Comparison of ENCODE assay signal across 9 cellular contexts in the genomic region with DNA sequence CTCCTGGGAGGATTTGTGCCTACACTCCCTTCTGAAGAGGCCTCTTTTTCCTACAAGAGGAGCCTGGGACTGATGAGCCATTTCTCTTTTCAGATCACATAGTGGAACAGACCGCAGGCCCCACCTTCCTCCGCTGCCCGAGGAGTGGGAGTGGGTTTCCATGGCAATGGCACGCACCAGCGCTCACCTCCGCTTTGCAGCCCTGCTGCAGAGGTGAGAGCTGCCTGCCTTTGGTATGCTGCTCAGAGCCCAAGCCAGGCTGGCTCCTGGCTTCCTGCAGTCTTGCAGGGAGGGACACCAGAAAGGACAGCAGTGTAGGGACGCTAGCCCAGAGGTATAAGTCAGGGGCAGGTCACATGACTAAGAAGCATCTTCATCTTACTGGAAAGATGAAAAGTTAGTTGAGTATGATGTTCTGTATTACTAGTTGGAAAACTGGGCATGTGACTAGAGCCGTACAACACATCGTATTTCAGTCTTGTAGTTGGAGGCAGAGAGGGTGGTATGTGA. TPM values are rescaled to one million over a fixed set of nuclear protein-coding genes. Genes with fewer than 3 reads are reported as not detected.
DNase-seq lines count a peak whose midpoint lies in the region; ATAC-seq and TF ChIP-seq lines count a peak whose summit lies in the region.
"Had no signal": no experiment of that assay in that cellular context is flagged by ENCODE, and none has a peak within 500 bp of the region (broad histone marks: within the 10 kb centered on the region; RNA-seq: fewer than 3 reads in every experiment).

No MANE protein-coding gene starts in this region.

- no peaks in the 10 kb centered on the region for H3K79me2 ChIP-seq in hepatocyte
- no peaks in the 10 kb centered on the region for H3K79me2 ChIP-seq in GM23248 (ENCODE audit: insufficient read depth)

- H2AFZ ChIP-seq in hepatocyte (no peak overlapping the region), GM23248 (no peak overlapping the region)

- H3F3A ChIP-seq in GM23248 (ENCODE audit: insufficient read depth): no peaks in the 10 kb centered on the region

- no peaks in the 10 kb centered on the region for H3K36me3 ChIP-seq in hepatocyte (replicated peaks; ENCODE audit: insufficient read depth, low read depth)
- no peaks in the 10 kb centered on the region for H3K36me3 ChIP-seq in GM23248 (ENCODE audit: low read depth)
- H3K36me3 ChIP-seq in SJCRH30: peaks cover 5% of the 10 kb centered on the region; the same call in 1 of the 2 replicates

- no peak overlapping the region for H3K27ac ChIP-seq in hepatocyte
- no peak overlapping the region for H3K27ac ChIP-seq in GM23248
- H3K27ac ChIP-seq in SJCRH30: no peak overlapping the region

- 50% methylated on average over 9 of the region's 9 CpGs for WGBS in hepatocyte (ENCODE audit: low lambda C conversion rate, missing lambda C conversion rate)
- WGBS in GM23248 (ENCODE audit: low coverage in 1 of 2, low lambda C conversion rate in 2 of 2, missing lambda C conversion rate in 2 of 2), 2 experiments: 55 to 69% methylated on average over 9 of the region's 9 CpGs

- no peak for TF ChIP-seq CTCF in hepatocyte (IDR thresholded peaks at IDR 0.05; ENCODE audit: poor library complexity)

- in situ Hi-C loops in GM23248 (cut with MboI): no loop called here

- H3K9me3 ChIP-seq in hepatocyte (ENCODE audit: low read depth) (no peaks in the 10 kb centered on the region), GM23248 (ENCODE audit: low read depth) (no peaks in the 10 kb centered on the region), SJCRH30 (replicated peaks) (no peaks in the 10 kb centered on the region; the same call in 1 of the 2 replicates)

- H3K4me2 ChIP-seq in hepatocyte (no peak overlapping the region), GM23248 (ENCODE audit: unreplicated experiment) (no peak overlapping the region)

- H3K4me3 ChIP-seq in hepatocyte (no peak overlapping the region), GM23248 (no peak overlapping the region), SJCRH30 (no peak overlapping the region)

- ATAC-seq in HG02938 (IDR thresholded peaks at IDR 0.05; ENCODE audit: unreplicated experiment): peak; percentile 57

- peak; percentile 39 for DNase-seq in activated naive CD4-positive, alpha-beta T cell treated with Interleukin-2 at 50 U/mL for 16 hours
- DNase-seq in activated naive CD4-positive, alpha-beta T cell treated with anti-CD3 and anti-CD28 coated beads, Interleukin-2, amount 50 U/mL, for 16 hours: no peak
- DNase-seq in NCI-H2107 (lab: John Stamatoyannopoulos, UW) (peak; percentile 15), hepatocyte (ENCODE audit: low spot score) (peak; percentile 64), GM23248 (no peak), NCI-H2196 (lab: John Stamatoyannopoulos, UW; ENCODE audit: unreplicated experiment) (no peak), SJCRH30 (no peak)
- DNase-seq: left cardiac atrium had no signal

- H3K4me1 ChIP-seq in hepatocyte (ENCODE audit: insufficient read depth) (no peaks in the 10 kb centered on the region), GM23248 (ENCODE audit: insufficient read depth) (peaks cover 7% of the 10 kb centered on the region), SJCRH30 (peaks cover 2% of the 10 kb centered on the region; the same call in 1 of the 2 replicates)

- H3K27me3 ChIP-seq in hepatocyte: no peaks in the 10 kb centered on the region
- H3K27me3 ChIP-seq in GM23248 (replicated peaks; ENCODE audit: insufficient read depth): peaks cover 8% of the 10 kb centered on the region; the same call in 1 of the 2 replicates
- no peaks in the 10 kb centered on the region for H3K27me3 ChIP-seq in SJCRH30

- H4K20me1 ChIP-seq in hepatocyte (ENCODE audit: insufficient read depth, poor library complexity, severe bottlenecking): no peaks in the 10 kb centered on the region
- no peaks in the 10 kb centered on the region for H4K20me1 ChIP-seq in GM23248 (ENCODE audit: insufficient read depth)

- no peaks in the 10 kb centered on the region for H3K9me2 ChIP-seq in hepatocyte (replicated peaks; ENCODE audit: insufficient read depth)
- H3K9me2 ChIP-seq in GM23248 (ENCODE audit: insufficient read depth): no peaks in the 10 kb centered on the region

- H3K9ac ChIP-seq in GM23248: no peak overlapping the region

RNA-seq across cellular contexts. Expression of gene PTTG1, which starts 12.4 kb away (rescaled TPM):
- 18.8 and 24.9 TPM in 2 replicates for total RNA-seq in hepatocyte
- polyA plus RNA-seq in hepatocyte (37.0 and 49.2 TPM in 2 replicates), GM23248 (2016; fragmentation: Nextera tagmentation; extraction: Ambion mirVana) (94.9 and 96.0 TPM in 2 replicates)
- 22.8 and 49.0 TPM in 2 replicates for total RNA-seq in GM23248 (2014; rRNA removed; shearing (Covaris generic))
- 383 and 394 TPM in 2 replicates for total RNA-seq in SJCRH30 (2014; rRNA removed; shearing (Covaris generic))

RNA-seq across cellular contexts. Expression of gene SLU7, which starts 15.2 kb away (rescaled TPM):
- 39.9 and 62.5 TPM in 2 replicates for total RNA-seq in hepatocyte
- polyA plus RNA-seq in hepatocyte (41.5 and 45.0 TPM in 2 replicates), GM23248 (2016; fragmentation: Nextera tagmentation; extraction: Ambion mirVana) (54.3 and 66.3 TPM in 2 replicates)
- 32.1 and 52.2 TPM in 2 replicates for total RNA-seq in GM23248 (2014; rRNA removed; shearing (Covaris generic))
- 38.1 and 45.7 TPM in 2 replicates for total RNA-seq in SJCRH30 (2014; rRNA removed; shearing (Covaris generic))

RNA-seq across cellular contexts. Expression of gene FAM200C, which starts 34.2 kb away (rescaled TPM):
- total RNA-seq in hepatocyte: 4.7 and 5.3 TPM in 2 replicates
- polyA plus RNA-seq in hepatocyte (1.4 and 3.0 TPM in 2 replicates), GM23248 (2016; fragmentation: Nextera tagmentation; extraction: Ambion mirVana) (3.6 and 3.9 TPM in 2 replicates)
- total RNA-seq in GM23248 (2014; rRNA removed; shearing (Covaris generic)): 2.8 and 7.1 TPM in 2 replicates
- total RNA-seq in SJCRH30 (2014; rRNA removed; shearing (Covaris generic)): 10.3 and 10.4 TPM in 2 replicates

Comparison
In these comparisons a context has a peak if more than half of its experiments do, and no peak if none do; other contexts are left out.
1. DNase-seq: peak in activated naive CD4-positive, alpha-beta T cell treated with Interleukin-2 at 50 U/mL for 16 hours (single experiment), NCI-H2107 (single experiment) and hepatocyte (single experiment); none in activated naive CD4-positive, alpha-beta T cell treated with anti-CD3 and anti-CD28 coated beads, Interleukin-2, amount 50 U/mL, for 16 hours (single experiment), GM23248 (single experiment), NCI-H2196 (single experiment) and SJCRH30 (0 of 2).